In the genomic region with DNA sequence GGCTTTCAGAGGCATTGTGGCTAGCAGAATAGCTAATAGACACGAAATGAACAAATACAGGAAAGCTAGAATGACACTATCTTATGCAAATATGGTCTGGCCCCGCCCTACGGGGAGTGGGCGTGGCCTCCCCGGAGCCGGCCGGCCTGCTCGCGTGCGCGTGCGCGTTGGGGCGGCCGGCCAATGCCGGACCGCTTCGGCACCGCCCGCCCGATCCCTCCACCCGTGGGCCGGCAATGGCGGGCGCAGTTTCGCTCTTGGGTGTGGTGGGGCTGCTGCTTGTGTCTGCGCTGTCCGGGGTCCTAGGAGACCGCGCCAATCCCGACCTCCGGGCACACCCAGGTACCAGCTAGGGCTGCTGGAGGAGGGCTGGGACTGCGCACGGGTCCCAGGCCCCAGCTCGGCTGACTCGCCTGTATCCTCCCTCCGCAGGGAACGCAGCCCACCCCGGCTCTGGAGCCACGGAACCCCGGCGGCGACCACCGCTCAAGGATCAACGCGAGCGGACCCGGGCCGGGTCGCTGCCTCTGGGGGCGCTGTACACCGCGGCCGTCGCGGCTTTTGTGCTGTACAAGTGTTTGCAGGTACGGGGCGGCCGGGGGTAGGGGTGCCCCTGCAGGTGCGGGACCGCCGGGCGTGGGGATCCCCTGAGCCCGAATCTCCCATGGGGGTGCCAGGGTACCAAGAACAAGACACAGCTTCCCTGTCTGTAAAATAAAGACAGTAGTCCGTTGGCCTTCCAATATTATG, we compare ENCODE assay signal across 1 cellular context.
TF ChIP-seq lines count a peak whose summit lies in the region.

A gene with protein sequence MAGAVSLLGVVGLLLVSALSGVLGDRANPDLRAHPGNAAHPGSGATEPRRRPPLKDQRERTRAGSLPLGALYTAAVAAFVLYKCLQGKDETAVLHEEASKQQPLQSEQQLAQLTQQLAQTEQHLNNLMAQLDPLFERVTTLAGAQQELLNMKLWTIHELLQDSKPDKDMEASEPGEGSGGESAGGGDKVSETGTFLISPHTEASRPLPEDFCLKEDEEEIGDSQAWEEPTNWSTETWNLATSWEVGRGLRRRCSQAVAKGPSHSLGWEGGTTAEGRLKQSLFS (plus strand): TSS at position 149 of the 750 bp plus-strand sequence. CDS start 88 bp downstream, at position 237.

TF ChIP-seq in HEK293, 187 proteins besides CTCF, POLR2A, EP300 and RAD21 (continued from another document and continues in another):
- TF ChIP-seq, protein P1, sequence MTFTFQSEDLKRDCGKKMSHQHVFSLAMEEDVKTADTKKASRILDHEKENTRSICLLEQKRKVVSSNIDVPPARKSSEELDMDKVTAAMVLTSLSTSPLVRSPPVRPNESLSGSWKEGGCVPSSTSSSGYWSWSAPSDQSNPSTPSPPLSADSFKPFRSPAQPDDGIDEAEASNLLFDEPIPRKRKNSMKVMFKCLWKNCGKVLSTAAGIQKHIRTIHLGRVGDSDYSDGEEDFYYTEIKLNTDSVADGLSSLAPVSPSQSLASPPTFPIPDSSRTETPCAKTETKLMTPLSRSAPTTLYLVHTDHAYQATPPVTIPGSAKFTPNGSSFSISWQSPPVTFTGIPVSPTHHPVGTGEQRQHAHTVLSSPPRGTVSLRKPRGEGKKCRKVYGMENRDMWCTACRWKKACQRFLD (tag by site-specific recombination; IDR thresholded peaks at IDR 0.05): no peak
- TF ChIP-seq ZNF214 (tag by site-specific recombination; IDR thresholded peaks at IDR 0.05; ENCODE audit: borderline replicate concordance) (no peak), ZNF768 (tag by site-specific recombination; IDR thresholded peaks at IDR 0.05) (no peak), GLIS1 (tag by site-specific recombination; IDR thresholded peaks at IDR 0.05) (peak; percentile 22; the same call in 1 of the 2 replicates), ZNF112 (tag by site-specific recombination; IDR thresholded peaks at IDR 0.05) (no peak), BCL11B (tag by site-specific recombination; IDR thresholded peaks at IDR 0.05; ENCODE audit: low read depth) (no peak), ZSCAN30 (tag by site-specific recombination; IDR thresholded peaks at IDR 0.05) (peak; percentile 69), ZXDB (tag by site-specific recombination; IDR thresholded peaks at IDR 0.05) (peak; percentile 96), ZNF366 (tag by site-specific recombination; conservative IDR thresholded peaks at IDR 0.05) (no peak), ZNF175 (tag by site-specific recombination; IDR thresholded peaks at IDR 0.05) (no peak), KLF8 (tag by site-specific recombination; IDR thresholded peaks at IDR 0.05) (0 out of 2 replicates have a peak, but pooled peaks have one; percentile 28), ZNF335 (tag by site-specific recombination; conservative IDR thresholded peaks at IDR 0.05) (peak; percentile 70), FEZF1 (tag by site-specific recombination; IDR thresholded peaks at IDR 0.05) (no peak), ZNF785 (tag by site-specific recombination; IDR thresholded peaks at IDR 0.05) (no peak), HOXA7 (CRISPR knock-in tag; IDR thresholded peaks at IDR 0.05; ENCODE audit: borderline replicate concordance) (no peak), GLI2 (tag by site-specific recombination; IDR thresholded peaks at IDR 0.05; ENCODE audit: borderline replicate concordance, low read depth) (no peak), ZNF549 (tag by site-specific recombination; IDR thresholded peaks at IDR 0.05) (no peak), ZBTB48 (tag by site-specific recombination; IDR thresholded peaks at IDR 0.05) (peak; percentile 74), ZNF624 (tag by site-specific recombination; IDR thresholded peaks at IDR 0.05) (no peak), ZNF433 (tag by site-specific recombination; IDR thresholded peaks at IDR 0.05; ENCODE audit: low read depth) (no peak), GFI1B (tag by site-specific recombination; IDR thresholded peaks at IDR 0.05) (no peak), WT1 (tag by site-specific recombination; IDR thresholded peaks at IDR 0.05) (no peak), ZNF530 (tag by site-specific recombination; IDR thresholded peaks at IDR 0.05; ENCODE audit: low read depth) (no peak), ZNF501 (tag by site-specific recombination; IDR thresholded peaks at IDR 0.05) (peak; percentile 39)
- TF ChIP-seq, protein P2, sequence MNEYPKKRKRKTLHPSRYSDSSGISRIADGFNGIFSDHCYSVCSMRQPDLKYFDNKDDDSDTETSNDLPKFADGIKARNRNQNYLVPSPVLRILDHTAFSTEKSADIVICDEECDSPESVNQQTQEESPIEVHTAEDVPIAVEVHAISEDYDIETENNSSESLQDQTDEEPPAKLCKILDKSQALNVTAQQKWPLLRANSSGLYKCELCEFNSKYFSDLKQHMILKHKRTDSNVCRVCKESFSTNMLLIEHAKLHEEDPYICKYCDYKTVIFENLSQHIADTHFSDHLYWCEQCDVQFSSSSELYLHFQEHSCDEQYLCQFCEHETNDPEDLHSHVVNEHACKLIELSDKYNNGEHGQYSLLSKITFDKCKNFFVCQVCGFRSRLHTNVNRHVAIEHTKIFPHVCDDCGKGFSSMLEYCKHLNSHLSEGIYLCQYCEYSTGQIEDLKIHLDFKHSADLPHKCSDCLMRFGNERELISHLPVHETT (tag by site-specific recombination; IDR thresholded peaks at IDR 0.05): no peak
- TF ChIP-seq, protein P3, sequence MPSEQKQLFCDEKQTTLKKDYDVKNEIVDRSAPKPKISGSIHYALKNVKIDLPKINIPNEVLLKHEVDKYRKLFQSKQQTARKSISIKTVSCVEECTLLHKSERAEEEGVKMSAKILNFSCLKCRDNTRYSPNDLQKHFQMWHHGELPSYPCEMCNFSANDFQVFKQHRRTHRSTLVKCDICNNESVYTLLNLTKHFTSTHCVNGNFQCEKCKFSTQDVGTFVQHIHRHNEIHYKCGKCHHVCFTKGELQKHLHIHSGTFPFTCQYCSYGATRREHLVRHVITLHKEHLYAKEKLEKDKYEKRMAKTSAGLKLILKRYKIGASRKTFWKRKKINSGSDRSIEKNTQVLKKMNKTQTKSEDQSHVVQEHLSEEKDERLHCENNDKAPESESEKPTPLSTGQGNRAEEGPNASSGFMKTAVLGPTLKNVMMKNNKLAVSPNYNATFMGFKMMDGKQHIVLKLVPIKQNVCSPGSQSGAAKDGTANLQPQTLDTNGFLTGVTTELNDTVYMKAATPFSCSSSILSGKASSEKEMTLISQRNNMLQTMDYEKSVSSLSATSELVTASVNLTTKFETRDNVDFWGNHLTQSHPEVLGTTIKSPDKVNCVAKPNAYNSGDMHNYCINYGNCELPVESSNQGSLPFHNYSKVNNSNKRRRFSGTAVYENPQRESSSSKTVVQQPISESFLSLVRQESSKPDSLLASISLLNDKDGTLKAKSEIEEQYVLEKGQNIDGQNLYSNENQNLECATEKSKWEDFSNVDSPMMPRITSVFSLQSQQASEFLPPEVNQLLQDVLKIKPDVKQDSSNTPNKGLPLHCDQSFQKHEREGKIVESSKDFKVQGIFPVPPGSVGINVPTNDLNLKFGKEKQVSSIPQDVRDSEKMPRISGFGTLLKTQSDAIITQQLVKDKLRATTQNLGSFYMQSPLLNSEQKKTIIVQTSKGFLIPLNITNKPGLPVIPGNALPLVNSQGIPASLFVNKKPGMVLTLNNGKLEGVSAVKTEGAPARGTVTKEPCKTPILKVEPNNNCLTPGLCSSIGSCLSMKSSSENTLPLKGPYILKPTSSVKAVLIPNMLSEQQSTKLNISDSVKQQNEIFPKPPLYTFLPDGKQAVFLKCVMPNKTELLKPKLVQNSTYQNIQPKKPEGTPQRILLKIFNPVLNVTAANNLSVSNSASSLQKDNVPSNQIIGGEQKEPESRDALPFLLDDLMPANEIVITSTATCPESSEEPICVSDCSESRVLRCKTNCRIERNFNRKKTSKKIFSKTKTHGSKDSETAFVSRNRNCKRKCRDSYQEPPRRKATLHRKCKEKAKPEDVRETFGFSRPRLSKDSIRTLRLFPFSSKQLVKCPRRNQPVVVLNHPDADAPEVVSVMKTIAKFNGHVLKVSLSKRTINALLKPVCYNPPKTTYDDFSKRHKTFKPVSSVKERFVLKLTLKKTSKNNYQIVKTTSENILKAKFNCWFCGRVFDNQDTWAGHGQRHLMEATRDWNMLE (tag by site-specific recombination; conservative IDR thresholded peaks at IDR 0.05; ENCODE audit: low read depth): no peak
- TF ChIP-seq, protein P4, sequence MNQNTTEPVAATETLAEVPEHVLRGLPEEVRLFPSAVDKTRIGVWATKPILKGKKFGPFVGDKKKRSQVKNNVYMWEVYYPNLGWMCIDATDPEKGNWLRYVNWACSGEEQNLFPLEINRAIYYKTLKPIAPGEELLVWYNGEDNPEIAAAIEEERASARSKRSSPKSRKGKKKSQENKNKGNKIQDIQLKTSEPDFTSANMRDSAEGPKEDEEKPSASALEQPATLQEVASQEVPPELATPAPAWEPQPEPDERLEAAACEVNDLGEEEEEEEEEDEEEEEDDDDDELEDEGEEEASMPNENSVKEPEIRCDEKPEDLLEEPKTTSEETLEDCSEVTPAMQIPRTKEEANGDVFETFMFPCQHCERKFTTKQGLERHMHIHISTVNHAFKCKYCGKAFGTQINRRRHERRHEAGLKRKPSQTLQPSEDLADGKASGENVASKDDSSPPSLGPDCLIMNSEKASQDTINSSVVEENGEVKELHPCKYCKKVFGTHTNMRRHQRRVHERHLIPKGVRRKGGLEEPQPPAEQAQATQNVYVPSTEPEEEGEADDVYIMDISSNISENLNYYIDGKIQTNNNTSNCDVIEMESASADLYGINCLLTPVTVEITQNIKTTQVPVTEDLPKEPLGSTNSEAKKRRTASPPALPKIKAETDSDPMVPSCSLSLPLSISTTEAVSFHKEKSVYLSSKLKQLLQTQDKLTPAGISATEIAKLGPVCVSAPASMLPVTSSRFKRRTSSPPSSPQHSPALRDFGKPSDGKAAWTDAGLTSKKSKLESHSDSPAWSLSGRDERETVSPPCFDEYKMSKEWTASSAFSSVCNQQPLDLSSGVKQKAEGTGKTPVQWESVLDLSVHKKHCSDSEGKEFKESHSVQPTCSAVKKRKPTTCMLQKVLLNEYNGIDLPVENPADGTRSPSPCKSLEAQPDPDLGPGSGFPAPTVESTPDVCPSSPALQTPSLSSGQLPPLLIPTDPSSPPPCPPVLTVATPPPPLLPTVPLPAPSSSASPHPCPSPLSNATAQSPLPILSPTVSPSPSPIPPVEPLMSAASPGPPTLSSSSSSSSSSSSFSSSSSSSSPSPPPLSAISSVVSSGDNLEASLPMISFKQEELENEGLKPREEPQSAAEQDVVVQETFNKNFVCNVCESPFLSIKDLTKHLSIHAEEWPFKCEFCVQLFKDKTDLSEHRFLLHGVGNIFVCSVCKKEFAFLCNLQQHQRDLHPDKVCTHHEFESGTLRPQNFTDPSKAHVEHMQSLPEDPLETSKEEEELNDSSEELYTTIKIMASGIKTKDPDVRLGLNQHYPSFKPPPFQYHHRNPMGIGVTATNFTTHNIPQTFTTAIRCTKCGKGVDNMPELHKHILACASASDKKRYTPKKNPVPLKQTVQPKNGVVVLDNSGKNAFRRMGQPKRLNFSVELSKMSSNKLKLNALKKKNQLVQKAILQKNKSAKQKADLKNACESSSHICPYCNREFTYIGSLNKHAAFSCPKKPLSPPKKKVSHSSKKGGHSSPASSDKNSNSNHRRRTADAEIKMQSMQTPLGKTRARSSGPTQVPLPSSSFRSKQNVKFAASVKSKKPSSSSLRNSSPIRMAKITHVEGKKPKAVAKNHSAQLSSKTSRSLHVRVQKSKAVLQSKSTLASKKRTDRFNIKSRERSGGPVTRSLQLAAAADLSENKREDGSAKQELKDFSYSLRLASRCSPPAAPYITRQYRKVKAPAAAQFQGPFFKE (tag by site-specific recombination; IDR thresholded peaks at IDR 0.05; ENCODE audit: borderline replicate concordance): no peak
- TF ChIP-seq, protein P5, sequence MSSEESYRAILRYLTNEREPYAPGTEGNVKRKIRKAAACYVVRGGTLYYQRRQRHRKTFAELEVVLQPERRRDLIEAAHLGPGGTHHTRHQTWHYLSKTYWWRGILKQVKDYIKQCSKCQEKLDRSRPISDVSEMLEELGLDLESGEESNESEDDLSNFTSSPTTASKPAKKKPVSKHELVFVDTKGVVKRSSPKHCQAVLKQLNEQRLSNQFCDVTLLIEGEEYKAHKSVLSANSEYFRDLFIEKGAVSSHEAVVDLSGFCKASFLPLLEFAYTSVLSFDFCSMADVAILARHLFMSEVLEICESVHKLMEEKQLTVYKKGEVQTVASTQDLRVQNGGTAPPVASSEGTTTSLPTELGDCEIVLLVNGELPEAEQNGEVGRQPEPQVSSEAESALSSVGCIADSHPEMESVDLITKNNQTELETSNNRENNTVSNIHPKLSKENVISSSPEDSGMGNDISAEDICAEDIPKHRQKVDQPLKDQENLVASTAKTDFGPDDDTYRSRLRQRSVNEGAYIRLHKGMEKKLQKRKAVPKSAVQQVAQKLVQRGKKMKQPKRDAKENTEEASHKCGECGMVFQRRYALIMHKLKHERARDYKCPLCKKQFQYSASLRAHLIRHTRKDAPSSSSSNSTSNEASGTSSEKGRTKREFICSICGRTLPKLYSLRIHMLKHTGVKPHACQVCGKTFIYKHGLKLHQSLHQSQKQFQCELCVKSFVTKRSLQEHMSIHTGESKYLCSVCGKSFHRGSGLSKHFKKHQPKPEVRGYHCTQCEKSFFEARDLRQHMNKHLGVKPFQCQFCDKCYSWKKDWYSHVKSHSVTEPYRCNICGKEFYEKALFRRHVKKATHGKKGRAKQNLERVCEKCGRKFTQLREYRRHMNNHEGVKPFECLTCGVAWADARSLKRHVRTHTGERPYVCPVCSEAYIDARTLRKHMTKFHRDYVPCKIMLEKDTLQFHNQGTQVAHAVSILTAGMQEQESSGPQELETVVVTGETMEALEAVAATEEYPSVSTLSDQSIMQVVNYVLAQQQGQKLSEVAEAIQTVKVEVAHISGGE (tag by site-specific recombination; conservative IDR thresholded peaks at IDR 0.05; ENCODE audit: low read depth): no peak
- TF ChIP-seq, protein P6, sequence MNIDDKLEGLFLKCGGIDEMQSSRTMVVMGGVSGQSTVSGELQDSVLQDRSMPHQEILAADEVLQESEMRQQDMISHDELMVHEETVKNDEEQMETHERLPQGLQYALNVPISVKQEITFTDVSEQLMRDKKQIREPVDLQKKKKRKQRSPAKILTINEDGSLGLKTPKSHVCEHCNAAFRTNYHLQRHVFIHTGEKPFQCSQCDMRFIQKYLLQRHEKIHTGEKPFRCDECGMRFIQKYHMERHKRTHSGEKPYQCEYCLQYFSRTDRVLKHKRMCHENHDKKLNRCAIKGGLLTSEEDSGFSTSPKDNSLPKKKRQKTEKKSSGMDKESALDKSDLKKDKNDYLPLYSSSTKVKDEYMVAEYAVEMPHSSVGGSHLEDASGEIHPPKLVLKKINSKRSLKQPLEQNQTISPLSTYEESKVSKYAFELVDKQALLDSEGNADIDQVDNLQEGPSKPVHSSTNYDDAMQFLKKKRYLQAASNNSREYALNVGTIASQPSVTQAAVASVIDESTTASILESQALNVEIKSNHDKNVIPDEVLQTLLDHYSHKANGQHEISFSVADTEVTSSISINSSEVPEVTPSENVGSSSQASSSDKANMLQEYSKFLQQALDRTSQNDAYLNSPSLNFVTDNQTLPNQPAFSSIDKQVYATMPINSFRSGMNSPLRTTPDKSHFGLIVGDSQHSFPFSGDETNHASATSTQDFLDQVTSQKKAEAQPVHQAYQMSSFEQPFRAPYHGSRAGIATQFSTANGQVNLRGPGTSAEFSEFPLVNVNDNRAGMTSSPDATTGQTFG (tag by site-specific recombination; IDR thresholded peaks at IDR 0.05; ENCODE audit: borderline replicate concordance): no peak
- TF ChIP-seq, protein P7, sequence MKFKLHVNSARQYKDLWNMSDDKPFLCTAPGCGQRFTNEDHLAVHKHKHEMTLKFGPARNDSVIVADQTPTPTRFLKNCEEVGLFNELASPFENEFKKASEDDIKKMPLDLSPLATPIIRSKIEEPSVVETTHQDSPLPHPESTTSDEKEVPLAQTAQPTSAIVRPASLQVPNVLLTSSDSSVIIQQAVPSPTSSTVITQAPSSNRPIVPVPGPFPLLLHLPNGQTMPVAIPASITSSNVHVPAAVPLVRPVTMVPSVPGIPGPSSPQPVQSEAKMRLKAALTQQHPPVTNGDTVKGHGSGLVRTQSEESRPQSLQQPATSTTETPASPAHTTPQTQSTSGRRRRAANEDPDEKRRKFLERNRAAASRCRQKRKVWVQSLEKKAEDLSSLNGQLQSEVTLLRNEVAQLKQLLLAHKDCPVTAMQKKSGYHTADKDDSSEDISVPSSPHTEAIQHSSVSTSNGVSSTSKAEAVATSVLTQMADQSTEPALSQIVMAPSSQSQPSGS (tag by site-specific recombination; IDR thresholded peaks at IDR 0.05; ENCODE audit: low read depth): no peak
